Comparison of ENCODE assay signal across 8 cellular contexts in the genomic region with DNA sequence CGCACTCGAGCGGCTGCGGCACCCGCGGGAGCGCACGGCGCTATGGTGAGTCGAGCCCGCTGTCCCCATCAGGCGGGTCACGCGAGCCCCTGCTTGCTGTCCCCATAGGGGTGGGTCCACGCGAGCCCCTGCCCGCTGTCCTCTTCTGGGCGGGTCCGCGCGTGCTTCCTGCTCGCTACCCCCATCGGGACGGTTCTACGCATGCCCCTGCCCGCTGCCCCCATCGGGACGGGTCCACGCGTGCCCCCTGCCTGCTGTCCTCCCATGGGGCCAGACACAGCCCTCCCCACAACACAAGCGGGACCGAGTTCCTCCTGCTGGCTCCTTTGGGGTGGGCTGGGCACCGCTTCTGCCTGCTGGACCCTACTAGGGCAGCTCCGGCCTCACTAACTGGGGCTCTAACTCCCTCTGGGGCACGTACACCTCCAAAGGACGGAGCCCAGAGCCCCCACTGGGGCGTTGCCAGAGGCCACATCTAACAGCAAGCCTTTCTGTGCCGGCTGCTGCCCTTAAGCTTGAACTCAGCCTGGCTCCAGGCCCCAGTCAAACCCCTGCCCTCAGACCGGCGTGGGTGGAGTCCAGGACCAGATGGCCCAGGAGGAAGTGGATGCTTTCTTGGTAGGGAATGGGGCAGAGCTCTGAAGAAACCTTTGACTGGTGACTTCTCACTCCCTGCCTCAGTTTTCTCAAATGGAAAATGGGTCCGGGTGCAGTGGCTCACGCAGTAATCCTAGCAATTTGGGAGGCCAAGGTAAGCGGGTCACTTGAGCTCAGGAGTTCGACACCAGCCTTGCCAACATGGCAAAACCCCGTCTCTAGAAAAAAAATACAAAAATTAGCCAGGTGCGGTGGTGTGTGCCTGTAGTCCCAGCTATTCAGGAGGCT. TPM values are rescaled to one million over a fixed set of nuclear protein-coding genes. Genes with fewer than 3 reads are reported as not detected.
DNase-seq lines count a peak whose midpoint lies in the region; ATAC-seq and TF ChIP-seq lines count a peak whose summit lies in the region.

No MANE protein-coding gene starts in this region.

- peak overlapping the region; percentile 99 for H3K9ac ChIP-seq in NT2/D1 (ENCODE audit: insufficient read length, low read depth)

- intact Hi-C loops in right cardiac atrium (cut with DNase I) (no loop called here), prostate gland (cut with DNase I) (no loop called here)

- H3K36me3 ChIP-seq in NT2/D1 (ENCODE audit: insufficient read depth, insufficient read length, low read length) (peaks cover 31% of the 10 kb centered on the region), prostate gland (peaks cover 0 to 8% of the 10 kb centered on the region in 2 donors)

- H3K27me3 ChIP-seq in NT2/D1 (ENCODE audit: insufficient read depth, insufficient read length), result no peaks in the 10 kb centered on the region
- H3K27me3 ChIP-seq in right cardiac atrium (ENCODE audit: control insufficient read depth, insufficient read depth), result no peaks in the 10 kb centered on the region
- H3K27me3 ChIP-seq in prostate gland (replicated peaks; ENCODE audit: insufficient read depth), result no peaks in the 10 kb centered on the region

- H3K27ac ChIP-seq in right cardiac atrium (ENCODE audit: low read length), result peak overlapping the region; percentile 71
- H3K27ac ChIP-seq in prostate gland, result peak overlapping the region; percentile 67 to 77

- ATAC-seq in HG02973 (IDR thresholded peaks at IDR 0.05; ENCODE audit: unreplicated experiment) (peak; percentile 31), right cardiac atrium (peak; percentile 67 to 73)

- H3K4me3 ChIP-seq in NT2/D1 (ENCODE audit: insufficient read length, low read depth) (peak overlapping the region; percentile 99), right cardiac atrium (ENCODE audit: low read length) (peak overlapping the region; percentile 77), prostate gland (peak overlapping the region; percentile 92 to 95)

- 8% methylated on average over 46 of the region's 46 CpGs for WGBS in right cardiac atrium
- 12% methylated on average over 31 of the region's 46 CpGs for WGBS in prostate gland

- H3K9me3 ChIP-seq in NT2/D1 (ENCODE audit: insufficient read depth, low read length) (no peaks in the 10 kb centered on the region), right cardiac atrium (ENCODE audit: control insufficient read depth, low read length) (no peaks in the 10 kb centered on the region), prostate gland (no peaks in the 10 kb centered on the region)

- TF ChIP-seq POLR2A in GM15510 (IDR thresholded peaks at IDR 0.05; ENCODE audit: borderline replicate concordance, extremely low read depth, insufficient read length) (peak; percentile 21), prostate gland (IDR thresholded peaks at IDR 0.05) (no peak)

- peak in 1 of 4 experiments; percentile 10 for TF ChIP-seq CTCF in prostate gland (IDR thresholded peaks at IDR 0.05)

- H3K4me1 ChIP-seq in NT2/D1 (ENCODE audit: insufficient read depth, insufficient read length) (peaks cover 10% of the 10 kb centered on the region), right cardiac atrium (ENCODE audit: control insufficient read depth, insufficient read depth, low read length) (peaks cover 5% of the 10 kb centered on the region), prostate gland (replicated peaks) (no peaks in the 10 kb centered on the region)

- DNase-seq in AG08396 (ENCODE audit: low spot score) (peak; percentile 62), NT2/D1 (ENCODE audit: low read depth, low spot score) (no peak), amniotic epithelial cell (ENCODE audit: low read depth) (peak; percentile 77), right cardiac atrium (peak; percentile 81 to 90 (median 87)), prostate gland (ENCODE audit: low spot score) (peak; percentile 18), amniotic stem cell (lab: John Stamatoyannopoulos, UW) (no peak)

RNA-seq across cellular contexts. Expression of gene COLGALT1, which starts 0.7 kb away (rescaled TPM):
- total RNA-seq in right cardiac atrium (10 to 100 TPM; 25.1 to 36.3 (median 35.1) TPM), prostate gland (10 to 100 TPM; 29.3 to 85.1 TPM)
- 19.0 TPM for polyA plus RNA-seq in right cardiac atrium

RNA-seq across cellular contexts. Expression of gene PGLS, which starts 44.7 kb away (rescaled TPM):
- total RNA-seq in right cardiac atrium, result 10 to 100 TPM; 28.1 to 32.3 (median 30.1) TPM
- polyA plus RNA-seq in right cardiac atrium, result 33.4 TPM
- total RNA-seq in prostate gland, result 100 to 1,000 TPM; 120 to 129 TPM

Comparison
In these comparisons a context has a peak if more than half of its experiments do, and no peak if none do; other contexts are left out.
1. DNase-seq: peak in AG08396 (single experiment), amniotic epithelial cell (single experiment), right cardiac atrium (3 of 3) and prostate gland (single experiment); none in NT2/D1 (single experiment) and amniotic stem cell (single experiment).
2. Peak in every context shown above with its lines, with median percentiles within 50 percentile points of each other: H3K4me3 ChIP-seq.